ENCODE assay signal across 22 cellular contexts in genomic region chr20:15834857-15835256, GRCh38.
A peak's percentile ranks its signal among the peaks of the same experiment; 100 is the strongest.
DNase-seq lines count a peak whose midpoint lies in the region; ATAC-seq, FAIRE-seq and TF ChIP-seq lines count a peak whose summit lies in the region.
"Had no signal": no experiment of that assay in that cellular context is flagged by ENCODE, and none has a peak within 500 bp of the region (broad histone marks: within the 10 kb centered on the region; RNA-seq: fewer than 3 reads in every experiment).

No MANE protein-coding gene starts in this region.

- 94 to 96% methylated on average over 3 of the region's 3 CpGs for WGBS in esophagus squamous epithelium, 2 donors

- no peaks in the 10 kb centered on the region for H3K36me3 ChIP-seq in breast epithelium
- H3K36me3 ChIP-seq in esophagus squamous epithelium: no peaks in the 10 kb centered on the region
- H3K36me3 ChIP-seq in mucosa of descending colon (ENCODE audit: low read depth): no peaks in the 10 kb centered on the region
- H3K36me3 ChIP-seq: upper lobe of left lung had no signal

- H3K27ac ChIP-seq in breast epithelium (no peak overlapping the region), esophagus squamous epithelium (no peak overlapping the region)
- H3K27ac ChIP-seq: A549, C4-2B, upper lobe of left lung had no signal

- H3K27me3 Mint-ChIP-seq in MCF 10A (ENCODE audit: insufficient read depth, unreplicated experiment): no peaks in the 10 kb centered on the region
- no peaks in the 10 kb centered on the region for H3K27me3 Mint-ChIP-seq in WTC11 (ENCODE audit: low read depth)
- H3K27me3 Mint-ChIP-seq: activated CD8-positive, alpha-beta memory T cell treated with anti-CD3 and anti-CD28 coated beads, Interleukin-2, amount 10 ng/mL, durations not matched to agents 7 days and 5 days; stimulated activated naive CD8-positive, alpha-beta T cell treated with anti-CD3 and anti-CD28 coated beads, Interleukin-15, Interleukin-2, amounts not matched to agents 100 ng/mL and 50 ng/mL, for 24 hours had no signal

- intact Hi-C loops in MCF 10A (cut with micrococcal nuclease) (no loop called here), breast epithelium (cut with DNase I; ENCODE audit: low total_unique reads) (no loop called here), esophagus squamous epithelium (cut with DNase I) (no loop called here), mucosa of descending colon (cut with DNase I, micrococcal nuclease) (no loop called here)

- peak; percentile 44 for DNase-seq in MCF 10A (ENCODE audit: unreplicated experiment)
- DNase-seq in breast epithelium (ENCODE audit: low spot score in 2 of 2): no peak
- DNase-seq in NCI-H2227 (lab: John Stamatoyannopoulos, UW; ENCODE audit: unreplicated experiment): peak; percentile 47
- no peak for DNase-seq in WTC11 (ENCODE audit: low spot score)
- DNase-seq in urothelium cell line (ENCODE audit: low spot score): peak; percentile 16
- no peak for DNase-seq in esophagus squamous epithelium (lab: John Stamatoyannopoulos, UW)
- no peak for DNase-seq in mucosa of descending colon
- DNase-seq: activated CD8-positive, alpha-beta memory T cell treated with anti-CD3 and anti-CD28 coated beads, Interleukin-2, amount 10 ng/mL, durations not matched to agents 7 days and 5 days; central memory CD4-positive, alpha-beta T cell; DND-41; effector CD8-positive, alpha-beta T cell; head of caudate nucleus; IMR-90; MV-4-11; NCI-H526 treated with DMSO at 0.1 percent for 48 hours; upper lobe of left lung had no signal

- H3K4me1 Mint-ChIP-seq in MCF 10A (ENCODE audit: insufficient read depth, unreplicated experiment): peaks cover 7% of the 10 kb centered on the region
- H3K4me1 Mint-ChIP-seq in WTC11: peaks cover 6% of the 10 kb centered on the region; the same call in 1 of the 2 replicates
- H3K4me1 Mint-ChIP-seq: activated CD8-positive, alpha-beta memory T cell treated with anti-CD3 and anti-CD28 coated beads, Interleukin-2, amount 10 ng/mL, durations not matched to agents 7 days and 5 days had no signal

- ATAC-seq in WTC11: peak; percentile 53; the same call in 1 of the 2 replicates
- ATAC-seq in GM18870 (IDR thresholded peaks at IDR 0.05; ENCODE audit: unreplicated experiment): no peak
- no peak for ATAC-seq in mucosa of descending colon
- ATAC-seq: A549; activated CD8-positive, alpha-beta memory T cell treated with anti-CD3 and anti-CD28 coated beads, Interleukin-2, amount 10 ng/mL, durations not matched to agents 7 days and 5 days; sciatic nerve had no signal

- CTCF ChIA-PET in MCF 10A (lab: Yijun Ruan, JAX) (interaction anchor here (0.5 to 0.7 kb wide), 2 partner anchors 90 to 576 kb away, joined by 3 to 6 read pairs; no protein-coding TSS in a partner anchor), WTC11 (lab: Charles Lee) (no interaction called here)

- H3K27me3 ChIP-seq in breast epithelium (no peaks in the 10 kb centered on the region), esophagus squamous epithelium (no peaks in the 10 kb centered on the region)
- H3K27me3 ChIP-seq: upper lobe of left lung had no signal

- POLR2A ChIA-PET in MCF 10A (lab: Yijun Ruan, JAX) (no interaction called here), WTC11 (lab: Charles Lee) (no interaction called here)

- no peak overlapping the region for H3K4me3 Mint-ChIP-seq in MCF 10A (ENCODE audit: unreplicated experiment)
- no peak overlapping the region for H3K4me3 Mint-ChIP-seq in WTC11
- H3K4me3 Mint-ChIP-seq: activated CD8-positive, alpha-beta memory T cell treated with anti-CD3 and anti-CD28 coated beads, Interleukin-2, amount 10 ng/mL, durations not matched to agents 7 days and 5 days; stimulated activated naive CD8-positive, alpha-beta T cell treated with anti-CD3 and anti-CD28 coated beads, Interleukin-15, Interleukin-2, amounts not matched to agents 100 ng/mL and 50 ng/mL, for 24 hours had no signal

- TF ChIP-seq CTCF in MCF 10A (IDR thresholded peaks at IDR 0.05; ENCODE audit: unreplicated experiment): no peak
- TF ChIP-seq CTCF in breast epithelium (IDR thresholded peaks at IDR 0.05): no peak
- TF ChIP-seq CTCF in WTC11 (IDR thresholded peaks at IDR 0.05): no peak
- TF ChIP-seq CTCF in esophagus squamous epithelium (IDR thresholded peaks at IDR 0.05): no peak
- no peak for TF ChIP-seq CTCF in mucosa of descending colon (IDR thresholded peaks at IDR 0.05)

- H3K4me3 ChIP-seq in breast epithelium (no peak overlapping the region), esophagus squamous epithelium (no peak overlapping the region), mucosa of descending colon (no peak overlapping the region)
- H3K4me3 ChIP-seq: A549, upper lobe of left lung had no signal

- TF ChIP-seq POLR2A in breast epithelium (IDR thresholded peaks at IDR 0.05): no peak
- no peak for TF ChIP-seq POLR2A in esophagus squamous epithelium (IDR thresholded peaks at IDR 0.05)

- H3K27ac Mint-ChIP-seq in MCF 10A (ENCODE audit: low read depth, unreplicated experiment) (no peak overlapping the region), WTC11 (no peak overlapping the region)
- H3K27ac Mint-ChIP-seq: activated CD8-positive, alpha-beta memory T cell treated with anti-CD3 and anti-CD28 coated beads, Interleukin-2, amount 10 ng/mL, durations not matched to agents 7 days and 5 days; stimulated activated naive CD8-positive, alpha-beta T cell treated with anti-CD3 and anti-CD28 coated beads, Interleukin-15, Interleukin-2, amounts not matched to agents 100 ng/mL and 50 ng/mL, for 24 hours had no signal

- H3K36me3 Mint-ChIP-seq in MCF 10A (ENCODE audit: insufficient read depth, unreplicated experiment): no peaks in the 10 kb centered on the region
- no peaks in the 10 kb centered on the region for H3K36me3 Mint-ChIP-seq in WTC11
- H3K36me3 Mint-ChIP-seq: activated CD8-positive, alpha-beta memory T cell treated with anti-CD3 and anti-CD28 coated beads, Interleukin-2, amount 10 ng/mL, durations not matched to agents 7 days and 5 days had no signal

- H3K9me3 Mint-ChIP-seq in MCF 10A (ENCODE audit: unreplicated experiment) (peaks cover 2% of the 10 kb centered on the region), WTC11 (no peaks in the 10 kb centered on the region; the same call in 1 of the 2 replicates)

- no TSS peak for BruUV-seq in MCF 10A (replicated peaks; lab: Mats Ljungman, UMichigan)

- H3K4me1 ChIP-seq in breast epithelium (no peaks in the 10 kb centered on the region), esophagus squamous epithelium (no peaks in the 10 kb centered on the region), mucosa of descending colon (ENCODE audit: low read depth) (no peaks in the 10 kb centered on the region)
- H3K4me1 ChIP-seq: A549, upper lobe of left lung had no signal

- H3K9me3 ChIP-seq in breast epithelium: no peaks in the 10 kb centered on the region
- H3K9me3 ChIP-seq in esophagus squamous epithelium: no peaks in the 10 kb centered on the region
- H3K9me3 ChIP-seq in mucosa of descending colon: no peaks in the 10 kb centered on the region
- H3K9me3 ChIP-seq: A549, upper lobe of left lung had no signal

- no peak for FAIRE-seq in urothelium cell line (lab: Jason Lieb, UNC)
- FAIRE-seq: H1 had no signal

TF ChIP-seq in WTC11, 78 proteins besides CTCF, POLR2A, EP300 and RAD21 (continues in another document):
- TF ChIP-seq E2F4 (CRISPR knock-in tag; IDR thresholded peaks at IDR 0.05; ENCODE audit: borderline replicate concordance, low read depth) (no peak), GTF2I (CRISPR knock-in tag; conservative IDR thresholded peaks at IDR 0.05) (no peak), NFYB (CRISPR knock-in tag; conservative IDR thresholded peaks at IDR 0.05; ENCODE audit: low read depth) (no peak), ZNF281 (CRISPR knock-in tag; IDR thresholded peaks at IDR 0.05) (no peak), E2F1 (CRISPR knock-in tag; IDR thresholded peaks at IDR 0.05) (no peak), ZNF396 (CRISPR knock-in tag; IDR thresholded peaks at IDR 0.05; ENCODE audit: borderline replicate concordance) (no peak), ZNF416 (CRISPR knock-in tag; IDR thresholded peaks at IDR 0.05) (no peak), FOXP1 (CRISPR knock-in tag; IDR thresholded peaks at IDR 0.05; ENCODE audit: borderline replicate concordance) (no peak), JUN (CRISPR knock-in tag; IDR thresholded peaks at IDR 0.05) (no peak)

Comparison
In these comparisons a context has a peak if more than half of its experiments do, and no peak if none do; other contexts are left out.
1. DNase-seq: peak in MCF 10A (single experiment), NCI-H2227 (single experiment) and urothelium cell line (single experiment); none in breast epithelium (0 of 2), WTC11 (single experiment), esophagus squamous epithelium (single experiment) and mucosa of descending colon (0 of 3).